In genomic region chr13:25179810-25180437, GRCh38 we compare ENCODE assay signal across 20 cellular contexts. TPM values are rescaled to one million over a fixed set of nuclear protein-coding genes. Genes with fewer than 3 reads are reported as not detected.
DNase-seq lines count a peak whose midpoint lies in the region; ATAC-seq lines count a peak whose summit lies in the region.
"Had no signal": no experiment of that assay in that cellular context is flagged by ENCODE, and none has a peak within 500 bp of the region (broad histone marks: within the 10 kb centered on the region; RNA-seq: fewer than 3 reads in every experiment).

No MANE protein-coding gene starts in this region.

- peak overlapping the region; percentile 2 for H3K18ac ChIP-seq in neuronal stem cell (ENCODE audit: low read length)

- no peak overlapping the region for H2BK12ac ChIP-seq in neuronal stem cell (ENCODE audit: low read length)

- H2BK15ac ChIP-seq in neuronal stem cell (ENCODE audit: low read length) = no peak overlapping the region

- no peak overlapping the region for H3K23ac ChIP-seq in neuronal stem cell (ENCODE audit: low read depth, low read length, poor library complexity)

- H3K79me1 ChIP-seq in neuronal stem cell (ENCODE audit: low read depth, low read length) = no peaks in the 10 kb centered on the region

- H4K8ac ChIP-seq in neuronal stem cell (ENCODE audit: low read depth, low read length) = no peak overlapping the region

- H4K91ac ChIP-seq in neuronal stem cell (ENCODE audit: low read depth, low read length, poor library complexity) = no peak overlapping the region

- peak overlapping the region; percentile 86 for H2AFZ ChIP-seq in neuronal stem cell (ENCODE audit: low read length)

- H3K4ac ChIP-seq in neuronal stem cell (ENCODE audit: low read length) = no peak overlapping the region

- ATAC-seq in HG03571 (IDR thresholded peaks at IDR 0.05; ENCODE audit: unreplicated experiment) (no peak), GM18519 (IDR thresholded peaks at IDR 0.05; ENCODE audit: low FRiP score, unreplicated experiment) (no peak)
- ATAC-seq: right lobe of liver had no signal

- H2BK120ac ChIP-seq in neuronal stem cell (ENCODE audit: low read depth, low read length) = no peak overlapping the region

- no peak overlapping the region for H3K9ac ChIP-seq in neuronal stem cell (ENCODE audit: low read depth, low read length, poor library complexity)

- H3K27ac ChIP-seq in cingulate gyrus (ENCODE audit: low read depth, low read length) (peak overlapping the region; percentile 86), neuronal stem cell (replicated peaks; ENCODE audit: low read length) (no peak overlapping the region)
- H3K27ac ChIP-seq: adrenal gland, ovary, right lobe of liver, thyroid gland had no signal

- DNase-seq in CMK (ENCODE audit: low read depth) = peak; percentile 5
- peak; percentile 68 to 79 for DNase-seq in NCI-H524 (lab: John Stamatoyannopoulos, UW)
- DNase-seq in neuronal stem cell (ENCODE audit: low spot score) = no peak
- DNase-seq in DMS114 treated with DMSO at 0.1 percent for 48 hours (lab: John Stamatoyannopoulos, UW; ENCODE audit: unreplicated experiment) = no peak
- no peak for DNase-seq in stimulated activated CD4-positive, alpha-beta T cell treated with anti-CD3 and anti-CD28 coated beads, Interleukin-2, amount 100 ng/mL, for 24 hours
- DNase-seq: activated CD4-positive, alpha-beta T cell treated with anti-CD3 and anti-CD28 coated beads, Interleukin-2, amount 50 U/mL, for 48 hours; activated gamma-delta T cell treated with Interleukin-2 at 50 U/mL for 16 hours; adrenal gland; foreskin fibroblast; HFFc6; IMR-90; kidney; NCI-H1694 treated with DMSO at 0.1 percent for 48 hours; ovary; right lobe of liver; thyroid gland had no signal

- no peaks in the 10 kb centered on the region for H3K27me3 ChIP-seq in neuronal stem cell (ENCODE audit: control insufficient read depth in 3 of 3, insufficient read depth in 3 of 3, low read depth in 1 of 3, low read length in 3 of 3)
- H3K27me3 ChIP-seq: adrenal gland, ovary, right lobe of liver, thyroid gland had no signal

- peak overlapping the region in 1 of 2 donors; percentile 2 for H3K4me3 ChIP-seq in neuronal stem cell (ENCODE audit: low read length in 2 of 2)
- H3K4me3 ChIP-seq: adrenal gland, lung, ovary, right lobe of liver, thyroid gland had no signal

- H2AK5ac ChIP-seq in neuronal stem cell (ENCODE audit: low read depth, low read length) = no peak overlapping the region

- no peak overlapping the region for H2BK5ac ChIP-seq in neuronal stem cell (ENCODE audit: low read length)

- no peaks in the 10 kb centered on the region for H3K36me3 ChIP-seq in neuronal stem cell (replicated peaks in 1 of 2; ENCODE audit: control insufficient read depth in 2 of 2, insufficient read depth in 2 of 2, low read length in 2 of 2)
- H3K36me3 ChIP-seq: adrenal gland, ovary, right lobe of liver, thyroid gland had no signal

- no CpG with 5 or more reads among the region's 10 CpGs for WGBS in neuronal stem cell (ENCODE audit: extremely low coverage in 2 of 2, insufficient read length in 2 of 2, insufficient replicate concordance in 1 of 2), 2 donors

- H3K4me2 ChIP-seq in neuronal stem cell (ENCODE audit: insufficient read depth, low read length, poor library complexity, severe bottlenecking) = no peak overlapping the region

- H3K4me1 ChIP-seq in neuronal stem cell (ENCODE audit: control insufficient read depth in 2 of 2, insufficient read depth in 1 of 2, low read depth in 1 of 2, low read length in 2 of 2) = peaks cover 10 to 17% of the 10 kb centered on the region in 2 donors
- H3K4me1 ChIP-seq: adrenal gland, right lobe of liver, thyroid gland had no signal

- H3K9me3 ChIP-seq in neuronal stem cell (replicated peaks in 1 of 2; ENCODE audit: control insufficient read depth in 2 of 2, insufficient read depth in 1 of 2, low read depth in 1 of 2, low read length in 2 of 2) = peaks cover 0 to 27% of the 10 kb centered on the region in 2 donors
- H3K9me3 ChIP-seq: adrenal gland, ovary, right lobe of liver, thyroid gland had no signal

- H3K14ac ChIP-seq in neuronal stem cell (ENCODE audit: low read length) = no peak overlapping the region

RNA-seq across cellular contexts. Expression of gene AMER2, which starts 7.8 kb away (rescaled TPM):
- polyA plus RNA-seq in neuronal stem cell (2013, experiment 1 of 2) = 0.35 TPM
- polyA plus RNA-seq in neuronal stem cell (2013, experiment 2 of 2) = 0.32 TPM
- polyA plus RNA-seq: IMR-90 had no signal

Comparison
In these comparisons a context has a peak if more than half of its experiments do, and no peak if none do; other contexts are left out.
1. DNase-seq: peak in CMK (single experiment) and NCI-H524 (2 of 2); none in neuronal stem cell (single experiment), DMS114 treated with DMSO at 0.1 percent for 48 hours (single experiment) and stimulated activated CD4-positive, alpha-beta T cell treated with anti-CD3 and anti-CD28 coated beads, Interleukin-2, amount 100 ng/mL, for 24 hours (0 of 2).